In genomic region chr2:28355521-28356094, GRCh38 we compare ENCODE assay signal across 9 cellular contexts. TPM values are rescaled to one million over a fixed set of nuclear protein-coding genes. Genes with fewer than 3 reads are reported as not detected.
DNase-seq lines count a peak whose midpoint lies in the region; ATAC-seq and TF ChIP-seq lines count a peak whose summit lies in the region.
"Had no signal": no experiment of that assay in that cellular context is flagged by ENCODE, and none has a peak within 500 bp of the region (broad histone marks: within the 10 kb centered on the region; RNA-seq: fewer than 3 reads in every experiment).

No MANE protein-coding gene starts in this region.

- DNase-seq in HFFc6 = no peak
- DNase-seq in activated naive CD8-positive, alpha-beta T cell treated with anti-CD3 and anti-CD28 coated beads, Interleukin-2, amount 10 ng/mL, durations not matched to agents 7 days and 5 days = peak; percentile 27
- DNase-seq in inferior parietal cortex (ENCODE audit: extremely low spot score) = peak; percentile 15
- no peak for DNase-seq in GM23338 (ENCODE audit: low spot score)
- no peak for DNase-seq in activated T-cell treated with anti-CD3 and anti-CD28 coated beads, Interleukin-2, amount 50 U/mL, for 1 hour

- H4K20me1 ChIP-seq in GM23338 (replicated peaks; ENCODE audit: insufficient read depth) = no peaks in the 10 kb centered on the region

- H3K36me3 ChIP-seq in GM23338 (ENCODE audit: insufficient read depth) = no peaks in the 10 kb centered on the region

- no peaks in the 10 kb centered on the region for H3K4me1 ChIP-seq in GM23338 (ENCODE audit: insufficient read depth)

- no peak for ATAC-seq in activated naive CD8-positive, alpha-beta T cell treated with anti-CD3 and anti-CD28 coated beads, Interleukin-2, amount 10 ng/mL, durations not matched to agents 7 days and 5 days (ENCODE audit: low read depth)
- ATAC-seq in GM23338 = no peak
- ATAC-seq in HG02970 (IDR thresholded peaks at IDR 0.05; ENCODE audit: low FRiP score, unreplicated experiment) = no peak
- no peak for ATAC-seq in GM19455 (IDR thresholded peaks at IDR 0.05; ENCODE audit: unreplicated experiment)

- H3K4me1 Mint-ChIP-seq in HFFc6 (ENCODE audit: low read depth) (peaks cover 35% of the 10 kb centered on the region), GM23338 (no peaks in the 10 kb centered on the region; the same call in 2 of the 3 replicates)
- H3K4me1 Mint-ChIP-seq in activated naive CD8-positive, alpha-beta T cell treated with anti-CD3 and anti-CD28 coated beads, Interleukin-2, amount 10 ng/mL, durations not matched to agents 7 days and 5 days = peaks cover 22% of the 10 kb centered on the region

- H3K27me3 Mint-ChIP-seq in HFFc6 (ENCODE audit: insufficient read depth) = peaks cover 2% of the 10 kb centered on the region
- H3K27me3 Mint-ChIP-seq in activated naive CD8-positive, alpha-beta T cell treated with anti-CD3 and anti-CD28 coated beads, Interleukin-2, amount 10 ng/mL, durations not matched to agents 7 days and 5 days = no peaks in the 10 kb centered on the region
- peaks cover 2% of the 10 kb centered on the region for H3K27me3 Mint-ChIP-seq in GM23338 (ENCODE audit: insufficient read depth, low read depth, poor library complexity)

- TF ChIP-seq CTCF in HFFc6 (IDR thresholded peaks at IDR 0.05) (no peak), GM23338 (conservative IDR thresholded peaks at IDR 0.05; ENCODE audit: low read depth in 2 of 2) (no peak)

- no peak overlapping the region for H3K4me2 ChIP-seq in GM23338
- H3K4me2 ChIP-seq: PC-9 had no signal

- no peak overlapping the region for H3K4me3 ChIP-seq in skin epidermis
- no peak overlapping the region for H3K4me3 ChIP-seq in GM23338
- H3K4me3 ChIP-seq: PC-9 had no signal

- peak overlapping the region; percentile 79 for H3K27ac Mint-ChIP-seq in HFFc6
- H3K27ac Mint-ChIP-seq in activated naive CD8-positive, alpha-beta T cell treated with anti-CD3 and anti-CD28 coated beads, Interleukin-2, amount 10 ng/mL, durations not matched to agents 7 days and 5 days = peak overlapping the region; percentile 64
- no peak overlapping the region for H3K27ac Mint-ChIP-seq in GM23338

- POLR2A ChIA-PET in activated naive CD8-positive, alpha-beta T cell treated with anti-CD3 and anti-CD28 coated beads, Interleukin-2, amount 10 ng/mL, durations not matched to agents 7 days and 5 days (lab: Charles Lee) = interaction anchor here (2.6 kb wide), 1 partner anchor 36 kb away, joined by 13 read pairs; no protein-coding TSS in a partner anchor

- H2AFZ ChIP-seq in GM23338 = no peak overlapping the region
- H2AFZ ChIP-seq: PC-9 had no signal

- no peaks in the 10 kb centered on the region for H3K27me3 ChIP-seq in GM23338 (ENCODE audit: insufficient read depth)

- H3K36me3 Mint-ChIP-seq in HFFc6 (ENCODE audit: low read depth) = no peaks in the 10 kb centered on the region
- no peaks in the 10 kb centered on the region for H3K36me3 Mint-ChIP-seq in activated naive CD8-positive, alpha-beta T cell treated with anti-CD3 and anti-CD28 coated beads, Interleukin-2, amount 10 ng/mL, durations not matched to agents 7 days and 5 days
- no peaks in the 10 kb centered on the region for H3K36me3 Mint-ChIP-seq in GM23338 (ENCODE audit: low read depth)

- no peaks in the 10 kb centered on the region for H3K79me2 ChIP-seq in GM23338 (replicated peaks; ENCODE audit: insufficient read depth)

- H3K4me3 Mint-ChIP-seq in HFFc6 (no peak overlapping the region), GM23338 (no peak overlapping the region)
- H3K4me3 Mint-ChIP-seq in activated naive CD8-positive, alpha-beta T cell treated with anti-CD3 and anti-CD28 coated beads, Interleukin-2, amount 10 ng/mL, durations not matched to agents 7 days and 5 days = no peak overlapping the region

- H3F3A ChIP-seq in GM23338 (replicated peaks; ENCODE audit: low read depth) = no peaks in the 10 kb centered on the region

- H3K9me3 Mint-ChIP-seq in HFFc6 (no peaks in the 10 kb centered on the region), GM23338 (no peaks in the 10 kb centered on the region)
- no peaks in the 10 kb centered on the region for H3K9me3 Mint-ChIP-seq in activated naive CD8-positive, alpha-beta T cell treated with anti-CD3 and anti-CD28 coated beads, Interleukin-2, amount 10 ng/mL, durations not matched to agents 7 days and 5 days

- no peaks in the 10 kb centered on the region for H3K9me2 ChIP-seq in GM23338 (ENCODE audit: insufficient read depth)

- peak overlapping the region in 20 of 21 experiments; percentile 1 to 88 (median 76) for H3K27ac ChIP-seq in skin epidermis
- H3K27ac ChIP-seq in GM23338 (ENCODE audit: low read depth) = no peak overlapping the region
- H3K27ac ChIP-seq: PC-9 had no signal

TF ChIP-seq in GM23338, 12 proteins besides CTCF, POLR2A, EP300 and RAD21:
- TF ChIP-seq STAT1 (IDR thresholded peaks at IDR 0.05; ENCODE audit: unreplicated experiment) = no peak
- no peak for TF ChIP-seq JUNB (IDR thresholded peaks at IDR 0.05; ENCODE audit: unreplicated experiment)
- TF ChIP-seq EZH2 (IDR thresholded peaks at IDR 0.05; ENCODE audit: low read depth, unreplicated experiment) = no peak
- no peak for TF ChIP-seq ZNF331 (CRISPR knock-in tag; IDR thresholded peaks at IDR 0.05; ENCODE audit: low read depth)
- TF ChIP-seq REST (IDR thresholded peaks at IDR 0.05; ENCODE audit: unreplicated experiment) = no peak
- TF ChIP-seq ZNF114 (CRISPR knock-in tag; IDR thresholded peaks at IDR 0.05) = no peak
- no peak for TF ChIP-seq EZH2phosphoT487 (IDR thresholded peaks at IDR 0.05; ENCODE audit: unreplicated experiment)

RNA-seq across cellular contexts. Expression of gene FOSL2, which starts 37.0 kb away (rescaled TPM):
- 100 to 1,000 TPM in 5 of 6 experiments, 10 to 100 TPM in 1; 90.1 to 128 (median 116) TPM for total RNA-seq in HFFc6 (2021; fragmentation: NEBNext Ultra II Directional; extraction: Animal tissue kit (Norgen Biotek cat#: 25700))
- 10 to 100 TPM; 24.9 to 30.1 TPM for total RNA-seq in activated naive CD8-positive, alpha-beta T cell treated with anti-CD3 and anti-CD28 coated beads, Interleukin-2, amount 10 ng/mL, durations not matched to agents 7 days and 5 days
- total RNA-seq in GM23338 (2014; rRNA removed; shearing (Covaris generic)) = 2.3 and 4.3 TPM in 2 replicates
- polyA plus RNA-seq in GM23338 (2016; fragmentation: Nextera tagmentation; extraction: Ambion mirVana) = 0.60 and 0.61 TPM in 2 replicates

Comparison
In these comparisons a context has a peak if more than half of its experiments do, and no peak if none do; other contexts are left out.
1. DNase-seq: peak in activated naive CD8-positive, alpha-beta T cell treated with anti-CD3 and anti-CD28 coated beads, Interleukin-2, amount 10 ng/mL, durations not matched to agents 7 days and 5 days (single experiment) and inferior parietal cortex (single experiment); none in HFFc6 (single experiment), GM23338 (single experiment) and activated T-cell treated with anti-CD3 and anti-CD28 coated beads, Interleukin-2, amount 50 U/mL, for 1 hour (single experiment).